ENCODE assay signal across 21 cellular contexts in the genomic region with DNA sequence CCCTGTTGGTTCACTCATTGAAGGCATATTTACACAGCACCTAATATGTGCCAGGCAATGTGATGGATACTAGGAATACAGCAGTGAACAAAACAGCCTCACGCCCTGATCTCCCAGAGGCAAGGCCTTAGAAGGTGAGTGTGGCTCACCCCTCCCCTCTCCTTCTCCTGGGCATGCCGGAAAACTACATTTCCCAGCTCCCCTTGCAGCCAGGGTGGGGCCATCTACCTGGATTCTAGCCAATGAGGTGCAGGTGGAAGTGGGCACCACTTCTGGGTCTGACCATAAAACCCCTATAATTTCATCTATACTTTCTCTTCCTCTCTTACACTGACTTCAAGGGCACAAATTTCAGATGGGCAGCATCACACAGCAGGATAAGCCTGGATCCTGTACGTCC.
"Had no signal": no experiment of that assay in that cellular context is flagged by ENCODE, and none has a peak within 500 bp of the region (broad histone marks: within the 10 kb centered on the region; RNA-seq: fewer than 3 reads in every experiment).

No MANE protein-coding gene starts in this region.

- H3K4me1 ChIP-seq: body of pancreas, foreskin keratinocyte, prostate gland, right atrium auricular region, suprapubic skin, transverse colon, vagina had no signal

- ATAC-seq: body of pancreas; foreskin keratinocyte; naive thymus-derived CD4-positive, alpha-beta T cell; stimulated activated naive CD8-positive, alpha-beta T cell treated with anti-CD3 and anti-CD28 coated beads, Interleukin-15, amount 100 ng/mL, for 72 hours had no signal

- H3K4me3 ChIP-seq: body of pancreas, dorsolateral prefrontal cortex, prostate gland, right atrium auricular region, suprapubic skin, transverse colon, vagina had no signal

- H3K4me1 Mint-ChIP-seq: activated naive CD8-positive, alpha-beta T cell treated with anti-CD3 and anti-CD28 coated beads for 36 hours; naive thymus-derived CD4-positive, alpha-beta T cell; stimulated activated naive CD8-positive, alpha-beta T cell treated with anti-CD3 and anti-CD28 coated beads, Interleukin-15, amount 100 ng/mL, for 72 hours had no signal

- H3K4me3 Mint-ChIP-seq: activated naive CD8-positive, alpha-beta T cell treated with anti-CD3 and anti-CD28 coated beads for 36 hours; activated T-helper 1 cell treated with anti-CD3 and anti-CD28 coated beads, Interleukin-12 subunit alpha, Interleukin-12 subunit beta, Interleukin-2, Interleukin-4 antibody, amounts not matched to agents 30 ng/mL and 10 ng/mL and 1 ng/mL, durations not matched to agents 14 hours and 24 hours and 36 hours; naive thymus-derived CD4-positive, alpha-beta T cell; stimulated activated naive CD8-positive, alpha-beta T cell treated with anti-CD3 and anti-CD28 coated beads, Interleukin-15, amount 100 ng/mL, for 72 hours had no signal

- H3K27me3 ChIP-seq: body of pancreas, right atrium auricular region, vagina had no signal

- H3K9me3 ChIP-seq: body of pancreas, prostate gland, suprapubic skin, transverse colon, vagina had no signal

- H3K9me3 Mint-ChIP-seq: activated naive CD8-positive, alpha-beta T cell treated with anti-CD3 and anti-CD28 coated beads for 36 hours; activated T-helper 1 cell treated with anti-CD3 and anti-CD28 coated beads, Interleukin-12 subunit alpha, Interleukin-12 subunit beta, Interleukin-2, Interleukin-4 antibody, amounts not matched to agents 30 ng/mL and 10 ng/mL and 1 ng/mL, durations not matched to agents 14 hours and 24 hours and 36 hours; stimulated activated naive CD8-positive, alpha-beta T cell treated with anti-CD3 and anti-CD28 coated beads, Interleukin-15, amount 100 ng/mL, for 72 hours had no signal

- H3K36me3 ChIP-seq: prostate gland, right atrium auricular region, suprapubic skin, transverse colon, vagina had no signal

- H3K27ac Mint-ChIP-seq: activated naive CD8-positive, alpha-beta T cell treated with anti-CD3 and anti-CD28 coated beads for 36 hours; activated T-helper 1 cell treated with anti-CD3 and anti-CD28 coated beads, Interleukin-12 subunit alpha, Interleukin-12 subunit beta, Interleukin-2, Interleukin-4 antibody, amounts not matched to agents 30 ng/mL and 10 ng/mL and 1 ng/mL, durations not matched to agents 14 hours and 24 hours and 36 hours; naive thymus-derived CD4-positive, alpha-beta T cell; stimulated activated naive CD8-positive, alpha-beta T cell treated with anti-CD3 and anti-CD28 coated beads, Interleukin-15, amount 100 ng/mL, for 72 hours had no signal

- H3K36me3 Mint-ChIP-seq: activated naive CD8-positive, alpha-beta T cell treated with anti-CD3 and anti-CD28 coated beads for 36 hours had no signal

- H3K27ac ChIP-seq: body of pancreas, dorsolateral prefrontal cortex, foreskin keratinocyte, prostate gland, right atrium auricular region, suprapubic skin, transverse colon, vagina, VCaP had no signal

- DNase-seq: activated CD4-positive, alpha-beta T cell treated with anti-CD3 and anti-CD28 coated beads, Interleukin-2, amount 50 U/mL, for 4 hours; activated gamma-delta T cell treated with Interleukin-2 at 50 U/mL for 16 hours; activated naive CD8-positive, alpha-beta T cell treated with anti-CD3 and anti-CD28 coated beads for 36 hours; amygdala; body of pancreas; caudate nucleus; dorsolateral prefrontal cortex; foreskin keratinocyte; glutamatergic neuron; hippocampal formation; mesenchymal stem cell; naive thymus-derived CD4-positive, alpha-beta T cell; stimulated activated CD4-positive, alpha-beta T cell treated with anti-CD3 and anti-CD28 coated beads, Interleukin-2, amount 100 ng/mL, for 24 hours; stimulated activated naive CD8-positive, alpha-beta T cell treated with anti-CD3 and anti-CD28 coated beads, Interleukin-15, amount 100 ng/mL, for 72 hours; transverse colon had no signal
